16 cellular contexts compared by ENCODE assay signal in genomic region chr2:64478036-64478435, GRCh38. TPM values are rescaled to one million over a fixed set of nuclear protein-coding genes. Genes with fewer than 3 reads are reported as not detected.
DNase-seq lines count a peak whose midpoint lies in the region; ATAC-seq and TF ChIP-seq lines count a peak whose summit lies in the region.
"Had no signal": no experiment of that assay in that cellular context is flagged by ENCODE, and none has a peak within 500 bp of the region (broad histone marks: within the 10 kb centered on the region; RNA-seq: fewer than 3 reads in every experiment).

No MANE protein-coding gene starts in this region.

- H3K4me2 ChIP-seq in trophoblast cell (ENCODE audit: low read length), result no peak overlapping the region

- H4K12ac ChIP-seq in trophoblast cell (ENCODE audit: low read depth, low read length), result no peak overlapping the region

- TF ChIP-seq POLR2A in prostate gland (IDR thresholded peaks at IDR 0.05), result no peak

- no peak overlapping the region for H3K9ac ChIP-seq in trophoblast cell (ENCODE audit: low read length)

- no peak overlapping the region for H2BK12ac ChIP-seq in trophoblast cell (ENCODE audit: low read length)

- peaks cover 55% of the 10 kb centered on the region for H3K4me1 Mint-ChIP-seq in activated naive CD4-positive, alpha-beta T cell treated with anti-CD3 and anti-CD28 coated beads, Interleukin-2, amount 10 ng/mL, durations not matched to agents 7 days and 5 days
- no peaks in the 10 kb centered on the region for H3K4me1 Mint-ChIP-seq in activated naive CD4-positive, alpha-beta T cell treated with anti-CD3 and anti-CD28 coated beads for 36 hours (ENCODE audit: low read depth)

- no peak overlapping the region for H3K14ac ChIP-seq in trophoblast cell (ENCODE audit: low read length)

- no peak overlapping the region for H3K18ac ChIP-seq in trophoblast cell (ENCODE audit: low read length)

- H3K27ac Mint-ChIP-seq in activated naive CD4-positive, alpha-beta T cell treated with anti-CD3 and anti-CD28 coated beads, Interleukin-2, amount 10 ng/mL, durations not matched to agents 7 days and 5 days, result peak overlapping the region; percentile 12
- H3K27ac Mint-ChIP-seq in activated naive CD4-positive, alpha-beta T cell treated with anti-CD3 and anti-CD28 coated beads for 36 hours, result no peak overlapping the region
- H3K27ac Mint-ChIP-seq: B cell; CD4-positive, alpha-beta T cell had no signal

- TF ChIP-seq CTCF in foreskin keratinocyte (conservative IDR thresholded peaks at IDR 0.05), result no peak
- no peak for TF ChIP-seq CTCF in prostate gland (IDR thresholded peaks at IDR 0.05)

- no peak overlapping the region for H3K4me3 ChIP-seq in trophoblast cell (ENCODE audit: low read depth, low read length)
- no peak overlapping the region for H3K4me3 ChIP-seq in prostate gland

- no peak overlapping the region for H2BK120ac ChIP-seq in trophoblast cell (ENCODE audit: insufficient read depth, low read length, poor library complexity)

- no peak overlapping the region for H4K91ac ChIP-seq in trophoblast cell (ENCODE audit: low read depth, low read length)

- no peak overlapping the region for H3K4ac ChIP-seq in trophoblast cell (ENCODE audit: low read depth, low read length)

- intact Hi-C loops in activated naive CD4-positive, alpha-beta T cell treated with anti-CD3 and anti-CD28 coated beads for 36 hours (cut with micrococcal nuclease), result no loop called here
- intact Hi-C loops in prostate gland (cut with DNase I), result no loop called here

- H4K8ac ChIP-seq in trophoblast cell (ENCODE audit: low read depth, low read length), result no peak overlapping the region

- H3K9me3 ChIP-seq in trophoblast cell (ENCODE audit: insufficient read depth, low read depth, low read length) (no peaks in the 10 kb centered on the region), prostate gland (no peaks in the 10 kb centered on the region)

- H3K23ac ChIP-seq in trophoblast cell (ENCODE audit: low read length), result no peak overlapping the region

- no peaks in the 10 kb centered on the region for H3K79me2 ChIP-seq in trophoblast cell (ENCODE audit: control insufficient read depth, insufficient read depth, low read length, poor library complexity)

- CTCF ChIA-PET in activated naive CD4-positive, alpha-beta T cell treated with anti-CD3 and anti-CD28 coated beads, Interleukin-2, amount 10 ng/mL, durations not matched to agents 7 days and 5 days (lab: Charles Lee), result interaction anchor here (5.0 to 12.9 kb wide), 2 partner anchors 10 to 148 kb away, joined by 29 to 211 read pairs; no protein-coding TSS in a partner anchor
- CTCF ChIA-PET in activated naive CD4-positive, alpha-beta T cell treated with anti-CD3 and anti-CD28 coated beads for 36 hours (lab: Charles Lee), result interaction anchor here (2.1 kb wide), 1 partner anchor 10 kb away, joined by 9 read pairs; no protein-coding TSS in a partner anchor

- H3K27ac ChIP-seq in foreskin keratinocyte, result peak overlapping the region; percentile 88
- no peak overlapping the region for H3K27ac ChIP-seq in trophoblast cell (ENCODE audit: low read depth, low read length)
- H3K27ac ChIP-seq in prostate gland, result peak overlapping the region in 1 of 2 donors; percentile 15

- DNase-seq in activated naive CD4-positive, alpha-beta T cell treated with anti-CD3 and anti-CD28 coated beads, Interleukin-2, amount 10 ng/mL, durations not matched to agents 7 days and 5 days, result no peak
- DNase-seq in activated naive CD4-positive, alpha-beta T cell treated with anti-CD3 and anti-CD28 coated beads for 36 hours, result no peak
- peak; percentile 54 for DNase-seq in NCI-H69 (lab: John Stamatoyannopoulos, UW)
- no peak for DNase-seq in foreskin keratinocyte
- DNase-seq in trophoblast cell, result no peak
- DNase-seq in prostate gland (ENCODE audit: low spot score), result no peak
- DNase-seq: C1 segment of cervical spinal cord; Calu3; CD4-positive, alpha-beta T cell; DMS 273 treated with DMSO at 0.1 percent for 48 hours; DMS79 treated with DMSO at 0.1 percent for 48 hours; EL; GOT3; H9 had no signal

- H3K36me3 Mint-ChIP-seq in activated naive CD4-positive, alpha-beta T cell treated with anti-CD3 and anti-CD28 coated beads, Interleukin-2, amount 10 ng/mL, durations not matched to agents 7 days and 5 days, result no peaks in the 10 kb centered on the region
- no peaks in the 10 kb centered on the region for H3K36me3 Mint-ChIP-seq in activated naive CD4-positive, alpha-beta T cell treated with anti-CD3 and anti-CD28 coated beads for 36 hours (ENCODE audit: low read depth)

- H3K36me3 ChIP-seq in trophoblast cell (ENCODE audit: control insufficient read depth in 1 of 2, insufficient read depth in 2 of 2, low read length in 2 of 2) (no peaks in the 10 kb centered on the region), prostate gland (no peaks in the 10 kb centered on the region)

- H3K4me3 Mint-ChIP-seq in activated naive CD4-positive, alpha-beta T cell treated with anti-CD3 and anti-CD28 coated beads, Interleukin-2, amount 10 ng/mL, durations not matched to agents 7 days and 5 days, result no peak overlapping the region
- no peak overlapping the region for H3K4me3 Mint-ChIP-seq in activated naive CD4-positive, alpha-beta T cell treated with anti-CD3 and anti-CD28 coated beads for 36 hours
- H3K4me3 Mint-ChIP-seq: B cell; CD4-positive, alpha-beta T cell; H9 had no signal

- no peak overlapping the region for H2BK5ac ChIP-seq in trophoblast cell (ENCODE audit: low read depth, low read length, poor library complexity)

- H3K27me3 Mint-ChIP-seq in activated naive CD4-positive, alpha-beta T cell treated with anti-CD3 and anti-CD28 coated beads, Interleukin-2, amount 10 ng/mL, durations not matched to agents 7 days and 5 days, result peaks cover 25% of the 10 kb centered on the region
- no peaks in the 10 kb centered on the region for H3K27me3 Mint-ChIP-seq in activated naive CD4-positive, alpha-beta T cell treated with anti-CD3 and anti-CD28 coated beads for 36 hours (ENCODE audit: low read depth)
- H3K27me3 Mint-ChIP-seq: B cell; CD4-positive, alpha-beta T cell had no signal

- H3K9me3 Mint-ChIP-seq in activated naive CD4-positive, alpha-beta T cell treated with anti-CD3 and anti-CD28 coated beads, Interleukin-2, amount 10 ng/mL, durations not matched to agents 7 days and 5 days, result no peaks in the 10 kb centered on the region
- no peaks in the 10 kb centered on the region for H3K9me3 Mint-ChIP-seq in activated naive CD4-positive, alpha-beta T cell treated with anti-CD3 and anti-CD28 coated beads for 36 hours
- H3K9me3 Mint-ChIP-seq: CD4-positive, alpha-beta T cell; H9 had no signal

- H3K27me3 ChIP-seq in foreskin keratinocyte (no peaks in the 10 kb centered on the region), trophoblast cell (ENCODE audit: insufficient read depth, low read length) (no peaks in the 10 kb centered on the region), prostate gland (replicated peaks; ENCODE audit: insufficient read depth) (no peaks in the 10 kb centered on the region)

- no peak for ATAC-seq in foreskin keratinocyte
- no peak for ATAC-seq in HG03280 (IDR thresholded peaks at IDR 0.05; ENCODE audit: unreplicated experiment)

- no CpG with 5 or more reads among the region's 4 CpGs for WGBS in trophoblast cell (ENCODE audit: extremely low coverage, insufficient coverage, insufficient read length)
- 55% methylated on average over 4 of the region's 4 CpGs for WGBS in prostate gland

- H3K79me1 ChIP-seq in trophoblast cell (ENCODE audit: low read length), result peaks cover 2% of the 10 kb centered on the region

- H2AFZ ChIP-seq in trophoblast cell (ENCODE audit: insufficient read depth, low read length, poor library complexity), result no peak overlapping the region

- H2AK5ac ChIP-seq in trophoblast cell (ENCODE audit: low read length), result no peak overlapping the region

- peaks cover 10% of the 10 kb centered on the region for H3K4me1 ChIP-seq in foreskin keratinocyte
- H3K4me1 ChIP-seq in trophoblast cell (ENCODE audit: control insufficient read depth in 1 of 2, insufficient read depth in 2 of 2, low read length in 2 of 2), result peaks cover 2 to 5% of the 10 kb centered on the region in 2 experiments
- H3K4me1 ChIP-seq in prostate gland (replicated peaks), result no peaks in the 10 kb centered on the region

RNA-seq across cellular contexts. Expression of gene LGALSL, which starts 24.1 kb away (rescaled TPM):
- 1 to 10 TPM; 1.0 to 1.5 TPM for total RNA-seq in activated naive CD4-positive, alpha-beta T cell treated with anti-CD3 and anti-CD28 coated beads for 36 hours
- 14.7 and 21.1 TPM in 2 replicates for total RNA-seq in foreskin keratinocyte
- 13.6 and 21.5 TPM in 2 replicates for polyA plus RNA-seq in foreskin keratinocyte
- polyA plus RNA-seq in trophoblast cell (2013), result 59.7 and 67.5 TPM in 2 replicates
- 10 to 100 TPM; 12.8 to 36.7 TPM for total RNA-seq in prostate gland

RNA-seq across cellular contexts. Expression of gene AFTPH, which starts 46.1 kb away (rescaled TPM):
- 10 to 100 TPM; 25.3 to 27.3 TPM for total RNA-seq in activated naive CD4-positive, alpha-beta T cell treated with anti-CD3 and anti-CD28 coated beads for 36 hours
- total RNA-seq in foreskin keratinocyte, result 29.2 and 31.1 TPM in 2 replicates
- 15.9 and 18.2 TPM in 2 replicates for polyA plus RNA-seq in foreskin keratinocyte
- 21.9 and 23.3 TPM in 2 replicates for polyA plus RNA-seq in trophoblast cell (2013)
- 10 to 100 TPM; 61.3 to 68.1 TPM for total RNA-seq in prostate gland
